ENCODE assay signal across 13 cellular contexts in genomic region chr2:33378551-33379220, GRCh38.
DNase-seq lines count a peak whose midpoint lies in the region; ATAC-seq and TF ChIP-seq lines count a peak whose summit lies in the region.
"Had no signal": no experiment of that assay in that cellular context is flagged by ENCODE, and none has a peak within 500 bp of the region (broad histone marks: within the 10 kb centered on the region; RNA-seq: fewer than 3 reads in every experiment).

No MANE protein-coding gene starts in this region.

- no peak overlapping the region for H3K4me3 ChIP-seq in cardiac fibroblast (replicated peaks in 1 of 2; ENCODE audit: low read depth in 2 of 2, low read length in 2 of 2)
- H3K4me3 ChIP-seq: SJSA1 had no signal

- peak overlapping the region; percentile 67 for H3K27ac ChIP-seq in temporal lobe (ENCODE audit: low read depth, low read length)
- H3K27ac ChIP-seq: SJSA1 had no signal

- TF ChIP-seq CTCF in cardiac fibroblast (IDR thresholded peaks at IDR 0.05; ENCODE audit: low read depth, low read length) = no peak

- peak; percentile 24 to 38 for DNase-seq in NOMO-1 (lab: John Stamatoyannopoulos, UW; ENCODE audit: unreplicated experiment in 2 of 2)
- no peak for DNase-seq in NOMO-1 treated with dmso at 0.1 percent for 144 hours (lab: John Stamatoyannopoulos, UW; ENCODE audit: unreplicated experiment)
- peak; percentile 68 to 70 for DNase-seq in cardiac fibroblast (ENCODE audit: low read depth in 2 of 2)
- peak; percentile 44 for DNase-seq in inferior parietal cortex (ENCODE audit: extremely low spot score)
- no peak for DNase-seq in effector CD8-positive, alpha-beta T cell (lab: John Stamatoyannopoulos, UW)
- DNase-seq in stimulated activated naive CD8-positive, alpha-beta T cell treated with anti-CD3 and anti-CD28 coated beads, Interleukin-15, Interleukin-2, amounts not matched to agents 100 U/mL and 50 U/mL, for 24 hours = no peak
- DNase-seq in KG1 (lab: John Stamatoyannopoulos, UW) = no peak
- DNase-seq: activated CD4-positive, CD25-positive, alpha-beta regulatory T cell; central memory CD4-positive, alpha-beta T cell; DMS53; NCI-H524 treated with DMSO at 0.1 percent for 48 hours had no signal

- no peak for ATAC-seq in stimulated activated naive CD8-positive, alpha-beta T cell treated with anti-CD3 and anti-CD28 coated beads, Interleukin-15, Interleukin-2, amounts not matched to agents 100 U/mL and 50 U/mL, for 24 hours

Comparison
In these comparisons a context has a peak if more than half of its experiments do, and no peak if none do; other contexts are left out.
1. DNase-seq: peak in NOMO-1 (2 of 2), cardiac fibroblast (2 of 2) and inferior parietal cortex (single experiment); none in NOMO-1 treated with dmso at 0.1 percent for 144 hours (single experiment), effector CD8-positive, alpha-beta T cell (single experiment), stimulated activated naive CD8-positive, alpha-beta T cell treated with anti-CD3 and anti-CD28 coated beads, Interleukin-15, Interleukin-2, amounts not matched to agents 100 U/mL and 50 U/mL, for 24 hours (single experiment) and KG1 (single experiment).